ENCODE assay signal across 8 cellular contexts in the genomic region with DNA sequence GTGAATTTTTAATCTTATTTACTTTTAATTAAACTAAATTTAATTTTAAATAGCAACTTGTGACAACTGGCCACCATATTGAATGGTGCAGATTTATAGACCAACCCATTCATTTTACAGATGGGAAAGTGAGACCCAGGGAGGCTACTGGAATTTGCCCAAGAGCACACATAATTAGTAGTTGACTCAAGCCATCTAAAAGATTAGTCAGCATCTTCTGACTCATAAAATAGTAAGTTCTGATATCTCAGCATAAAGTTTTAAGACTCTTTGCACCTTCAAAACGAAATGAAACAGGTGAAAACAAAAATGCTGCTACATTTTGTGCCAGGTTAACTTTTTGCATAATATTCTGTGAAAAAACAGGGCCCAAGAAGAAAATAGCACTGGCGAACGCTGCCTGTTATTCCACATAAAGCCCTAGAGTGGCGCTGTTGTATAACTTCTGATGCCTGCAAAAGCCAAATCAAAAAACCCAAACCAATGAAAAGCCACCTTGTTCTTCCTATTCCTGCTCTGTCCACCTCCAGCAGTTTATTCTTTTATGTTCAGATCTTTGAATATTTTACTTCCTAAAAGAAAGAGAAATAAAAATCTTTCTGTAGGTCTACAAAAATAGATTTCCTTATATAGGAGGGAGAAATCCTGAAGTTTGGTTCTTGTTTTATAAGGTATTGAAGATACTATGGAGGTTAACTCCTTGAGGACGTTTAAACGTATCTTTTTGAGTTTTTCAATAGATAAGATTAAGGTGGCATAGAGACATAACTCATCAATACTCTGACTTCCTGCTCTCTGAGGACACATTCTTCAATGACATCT.
DNase-seq lines count a peak whose midpoint lies in the region; ATAC-seq, FAIRE-seq and TF ChIP-seq lines count a peak whose summit lies in the region.

No MANE protein-coding gene starts in this region.

- POLR2A ChIA-PET in A549 (lab: Yijun Ruan, JAX), result no interaction called here

- H4K20me1 ChIP-seq in Karpas-422 (ENCODE audit: insufficient read depth, low read depth, low read length), result no peaks in the 10 kb centered on the region
- no peaks in the 10 kb centered on the region for H4K20me1 ChIP-seq in OCI-LY3 (ENCODE audit: insufficient read depth, low read length)
- no peaks in the 10 kb centered on the region for H4K20me1 ChIP-seq in neural progenitor cell (ENCODE audit: low read depth)

- no peaks in the 10 kb centered on the region for H3K4me1 Mint-ChIP-seq in endothelial cell (ENCODE audit: unreplicated experiment)
- H3K4me1 Mint-ChIP-seq in neural progenitor cell, result peaks cover 35% of the 10 kb centered on the region

- H3K27ac Mint-ChIP-seq in endothelial cell (ENCODE audit: unreplicated experiment) (no peak overlapping the region), neural progenitor cell (no peak overlapping the region)

- peak; percentile 74 to 77 for TF ChIP-seq RAD21 in A549 (conservative IDR thresholded peaks at IDR 0.05 in 1 of 2, IDR thresholded peaks at IDR 0.05 in 1 of 2)

- WGBS in A549 (ENCODE audit: missing lambda C conversion rate), result 6% methylated on average over 6 of the region's 6 CpGs

- no peak for FAIRE-seq in A549 (lab: Jason Lieb, UNC)

- no peaks in the 10 kb centered on the region for H3K9me3 ChIP-seq in A549
- H3K9me3 ChIP-seq in Karpas-422 (ENCODE audit: low read length), result no peaks in the 10 kb centered on the region
- H3K9me3 ChIP-seq in OCI-LY3 (ENCODE audit: insufficient read depth, low read length), result no peaks in the 10 kb centered on the region
- no peaks in the 10 kb centered on the region for H3K9me3 ChIP-seq in neural progenitor cell (ENCODE audit: low read depth)

- no peaks in the 10 kb centered on the region for H3K9me3 Mint-ChIP-seq in endothelial cell (ENCODE audit: unreplicated experiment)
- no peaks in the 10 kb centered on the region for H3K9me3 Mint-ChIP-seq in neural progenitor cell

- DNase-seq in A549 (ENCODE audit: low read depth in 1 of 2, low spot score in 1 of 2), result peak; percentile 3 to 46
- DNase-seq in Karpas-422, result peak; percentile 80
- peak; percentile 28 for DNase-seq in endothelial cell (ENCODE audit: low spot score)
- DNase-seq in neural progenitor cell (ENCODE audit: low spot score), result peak; percentile 70
- no peak for DNase-seq in activated naive CD4-positive, alpha-beta T cell treated with anti-CD3 and anti-CD28 coated beads, Interleukin-2, amount 50 U/mL, for 16 hours

- no peak overlapping the region for H2AFZ ChIP-seq in Karpas-422 (ENCODE audit: low read length)
- H2AFZ ChIP-seq in OCI-LY3 (ENCODE audit: low read depth, low read length), result no peak overlapping the region
- H2AFZ ChIP-seq in neural progenitor cell (replicated peaks), result no peak overlapping the region

- H3K4me3 ChIP-seq in A549 (no peak overlapping the region), Karpas-422 (ENCODE audit: low read length) (no peak overlapping the region), OCI-LY3 (ENCODE audit: low read length) (peak overlapping the region; percentile 33), neural progenitor cell (no peak overlapping the region)

- CTCF ChIA-PET in A549 (lab: Yijun Ruan, JAX), result interaction anchor here (0.9 kb wide), 1 partner anchor 9 kb away, joined by 3 read pairs; no protein-coding TSS in a partner anchor

- H3K27me3 ChIP-seq in Karpas-422 (ENCODE audit: low read length) (no peaks in the 10 kb centered on the region), OCI-LY3 (ENCODE audit: low read depth, low read length) (no peaks in the 10 kb centered on the region), neural progenitor cell (no peaks in the 10 kb centered on the region)

- H3K4me3 Mint-ChIP-seq in endothelial cell (ENCODE audit: unreplicated experiment) (no peak overlapping the region), neural progenitor cell (no peak overlapping the region)

- ATAC-seq in A549 (peak; percentile 61 to 78; a peak in 5 of 6 replicates), GM18498 (IDR thresholded peaks at IDR 0.05; ENCODE audit: unreplicated experiment) (peak; percentile 66), HG03095 (IDR thresholded peaks at IDR 0.05; ENCODE audit: unreplicated experiment) (no peak)

- H3K4me2 ChIP-seq in A549, result peak overlapping the region; percentile 60
- H3K4me2 ChIP-seq in Karpas-422 (ENCODE audit: low read depth, low read length, poor library complexity, severe bottlenecking), result no peak overlapping the region
- peak overlapping the region; percentile 67 for H3K4me2 ChIP-seq in OCI-LY3 (ENCODE audit: low read length)
- H3K4me2 ChIP-seq in neural progenitor cell, result no peak overlapping the region

- H3K79me2 ChIP-seq in Karpas-422 (ENCODE audit: low read length), result no peaks in the 10 kb centered on the region
- no peaks in the 10 kb centered on the region for H3K79me2 ChIP-seq in OCI-LY3 (ENCODE audit: low read length)
- no peaks in the 10 kb centered on the region for H3K79me2 ChIP-seq in neural progenitor cell (ENCODE audit: low read depth)

- TF ChIP-seq CTCF in A549 (IDR thresholded peaks at IDR 0.05) (peak; percentile 65), OCI-LY3 (IDR thresholded peaks at IDR 0.05; ENCODE audit: low read depth, low read length) (peak; percentile 92), endothelial cell (IDR thresholded peaks at IDR 0.05; ENCODE audit: unreplicated experiment) (peak; percentile 93), neural progenitor cell (IDR thresholded peaks at IDR 0.05) (peak; percentile 94)

- no peaks in the 10 kb centered on the region for H3K4me1 ChIP-seq in A549
- no peaks in the 10 kb centered on the region for H3K4me1 ChIP-seq in Karpas-422 (ENCODE audit: low read length)
- peaks cover 7% of the 10 kb centered on the region for H3K4me1 ChIP-seq in OCI-LY3 (ENCODE audit: low read length)
- peaks cover 5% of the 10 kb centered on the region for H3K4me1 ChIP-seq in neural progenitor cell

- no peak for TF ChIP-seq EP300 in A549 (IDR thresholded peaks at IDR 0.05)

- TF ChIP-seq POLR2A in A549 (IDR thresholded peaks at IDR 0.05; ENCODE audit: low read length), result no peak

- H3K9ac ChIP-seq in Karpas-422 (ENCODE audit: low read length) (no peak overlapping the region), OCI-LY3 (ENCODE audit: low read length) (no peak overlapping the region), neural progenitor cell (no peak overlapping the region)

- H3K36me3 ChIP-seq in Karpas-422 (ENCODE audit: insufficient read depth, low read length), result no peaks in the 10 kb centered on the region
- no peaks in the 10 kb centered on the region for H3K36me3 ChIP-seq in OCI-LY3 (replicated peaks; ENCODE audit: low read depth, low read length)
- H3K36me3 ChIP-seq in neural progenitor cell, result no peaks in the 10 kb centered on the region

- H3K27ac ChIP-seq in A549 (no peak overlapping the region), Karpas-422 (ENCODE audit: low read length) (no peak overlapping the region), OCI-LY3 (ENCODE audit: low read length) (no peak overlapping the region), neural progenitor cell (no peak overlapping the region)

- H3K36me3 Mint-ChIP-seq in endothelial cell (ENCODE audit: low read depth, unreplicated experiment), result no peaks in the 10 kb centered on the region
- H3K36me3 Mint-ChIP-seq in neural progenitor cell, result no peaks in the 10 kb centered on the region

- H3F3A ChIP-seq in neural progenitor cell (ENCODE audit: low read depth), result no peaks in the 10 kb centered on the region

- no peaks in the 10 kb centered on the region for H3K9me2 ChIP-seq in Karpas-422 (replicated peaks; ENCODE audit: insufficient read depth, low read length)

- H3K27me3 Mint-ChIP-seq in endothelial cell (ENCODE audit: unreplicated experiment) (no peaks in the 10 kb centered on the region), neural progenitor cell (ENCODE audit: insufficient read depth, low read depth) (no peaks in the 10 kb centered on the region)

TF ChIP-seq in A549, 52 proteins besides CTCF, POLR2A, EP300 and RAD21:
- TF ChIP-seq ZNF302 (CRISPR knock-in tag; IDR thresholded peaks at IDR 0.05) (no peak), KDM5A (IDR thresholded peaks at IDR 0.05) (no peak), JUN (IDR thresholded peaks at IDR 0.05) (no peak), MAFK (IDR thresholded peaks at IDR 0.05; ENCODE audit: partially characterized antibody) (peak; percentile 61), NR3C1 (IDR thresholded peaks at IDR 0.05) (no peak), FOSL2 (IDR thresholded peaks at IDR 0.05) (no peak), FOSL2 (CRISPR knock-in tag; IDR thresholded peaks at IDR 0.05) (0 out of 2 replicates have a peak, but pooled peaks have one; percentile 11), SMC3 (IDR thresholded peaks at IDR 0.05) (peak; percentile 52), ESRRA (IDR thresholded peaks at IDR 0.05; ENCODE audit: borderline replicate concordance, low read length) (no peak), SREBF2 (IDR thresholded peaks at IDR 0.05) (no peak)
- TF ChIP-seq, protein P1, sequence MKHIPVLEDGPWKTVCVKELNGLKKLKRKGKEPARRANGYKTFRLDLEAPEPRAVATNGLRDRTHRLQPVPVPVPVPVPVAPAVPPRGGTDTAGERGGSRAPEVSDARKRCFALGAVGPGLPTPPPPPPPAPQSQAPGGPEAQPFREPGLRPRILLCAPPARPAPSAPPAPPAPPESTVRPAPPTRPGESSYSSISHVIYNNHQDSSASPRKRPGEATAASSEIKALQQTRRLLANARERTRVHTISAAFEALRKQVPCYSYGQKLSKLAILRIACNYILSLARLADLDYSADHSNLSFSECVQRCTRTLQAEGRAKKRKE (CRISPR knock-in tag; IDR thresholded peaks at IDR 0.05; ENCODE audit: low read depth), result no peak

Comparison
In these comparisons a context has a peak if more than half of its experiments do, and no peak if none do; other contexts are left out.
1. H3K4me2 ChIP-seq: peak in A549 (single experiment) and OCI-LY3 (single experiment); none in Karpas-422 (single experiment) and neural progenitor cell (single experiment).
2. Peak in every context shown above with its lines, with median percentiles within 50 percentile points of each other: CTCF ChIP-seq.